In the genomic region with DNA sequence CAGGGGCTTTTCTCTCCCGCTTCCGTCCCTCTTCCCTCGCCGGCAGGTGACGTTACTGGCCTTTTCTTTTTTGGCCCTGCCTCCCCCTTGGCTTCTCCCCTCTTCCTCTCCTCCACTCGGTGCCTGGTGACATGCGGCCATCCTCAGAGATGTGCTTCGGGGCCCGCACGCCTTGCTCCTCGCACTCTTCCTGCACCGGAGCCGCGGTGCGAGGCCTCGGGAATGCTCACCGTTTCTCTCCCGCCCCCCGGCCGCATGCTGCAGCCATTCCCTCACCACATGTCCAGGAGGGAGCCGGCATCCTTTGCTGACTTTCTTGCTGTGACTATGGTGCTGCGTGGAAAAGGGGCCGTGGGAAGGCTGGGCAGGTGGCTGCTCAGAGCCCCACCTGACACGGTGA, we compare ENCODE assay signal across 20 cellular contexts. TPM values are rescaled to one million over a fixed set of nuclear protein-coding genes. Genes with fewer than 3 reads are reported as not detected.
DNase-seq lines count a peak whose midpoint lies in the region; ATAC-seq and TF ChIP-seq lines count a peak whose summit lies in the region.
"Had no signal": no experiment of that assay in that cellular context is flagged by ENCODE, and none has a peak within 500 bp of the region (broad histone marks: within the 10 kb centered on the region; RNA-seq: fewer than 3 reads in every experiment).

No MANE protein-coding gene starts in this region.

- H3K36me3 ChIP-seq in upper lobe of right lung = no peaks in the 10 kb centered on the region
- H3K36me3 ChIP-seq: BLaER1 had no signal

- no peaks in the 10 kb centered on the region for H3K4me1 Mint-ChIP-seq in chondrocyte (ENCODE audit: low read depth)
- no peaks in the 10 kb centered on the region for H3K4me1 Mint-ChIP-seq in HFFc6 (ENCODE audit: low read depth)
- H3K4me1 Mint-ChIP-seq: B cell had no signal

- H3K36me3 Mint-ChIP-seq in chondrocyte (ENCODE audit: low read depth) = peaks cover 3% of the 10 kb centered on the region
- H3K36me3 Mint-ChIP-seq in HFFc6 (ENCODE audit: low read depth) = peaks cover 10% of the 10 kb centered on the region

- H3K27ac Mint-ChIP-seq in chondrocyte (ENCODE audit: unreplicated experiment) (no peak overlapping the region), HFFc6 (no peak overlapping the region)
- H3K27ac Mint-ChIP-seq: B cell; CD4-positive, CD25-positive, alpha-beta regulatory T cell; CD8-positive, alpha-beta T cell had no signal

- TF ChIP-seq CTCF in chondrocyte (IDR thresholded peaks at IDR 0.05) (no peak), upper lobe of right lung (IDR thresholded peaks at IDR 0.05) (no peak), HFFc6 (IDR thresholded peaks at IDR 0.05) (no peak)

- peak; percentile 79 for DNase-seq in chondrocyte (ENCODE audit: low spot score)
- DNase-seq in mesenteric fat pad (ENCODE audit: low spot score) = peak; percentile 60
- DNase-seq in posterior vena cava (ENCODE audit: low spot score) = peak; percentile 74
- DNase-seq in upper lobe of right lung = peak; percentile 48
- no peak for DNase-seq in activated naive CD4-positive, alpha-beta T cell treated with anti-CD3 and anti-CD28 coated beads, Interleukin-2, amount 50 U/mL, for 16 hours
- DNase-seq in HFFc6 = no peak
- DNase-seq in NCI-H2107 treated with DMSO at 0.1 percent for 48 hours (lab: John Stamatoyannopoulos, UW; ENCODE audit: unreplicated experiment) = no peak
- no peak for DNase-seq in iPS-NIHi11 (ENCODE audit: low spot score)
- DNase-seq: CD4-positive, CD25-positive, alpha-beta regulatory T cell; CD8-positive, alpha-beta T cell; DMS153; DND-41; GOT3; H7; HCEC 1CT had no signal

- no peak overlapping the region for H3K27ac ChIP-seq in upper lobe of right lung
- H3K27ac ChIP-seq: BLaER1, C4-2B had no signal

- H3K4me1 ChIP-seq in upper lobe of right lung = no peaks in the 10 kb centered on the region
- H3K4me1 ChIP-seq: Caco-2 had no signal

- H3K9me3 Mint-ChIP-seq in chondrocyte (ENCODE audit: low read depth) (no peaks in the 10 kb centered on the region), HFFc6 (peaks cover 50% of the 10 kb centered on the region)
- H3K9me3 Mint-ChIP-seq: CD4-positive, CD25-positive, alpha-beta regulatory T cell; CD8-positive, alpha-beta T cell had no signal

- H3K27me3 Mint-ChIP-seq in chondrocyte (ENCODE audit: low read depth) (peaks cover 24% of the 10 kb centered on the region), HFFc6 (ENCODE audit: insufficient read depth) (no peaks in the 10 kb centered on the region; the same call in 1 of the 2 replicates)
- H3K27me3 Mint-ChIP-seq: CD4-positive, CD25-positive, alpha-beta regulatory T cell had no signal

- H3K4me3 Mint-ChIP-seq in chondrocyte (ENCODE audit: unreplicated experiment) (no peak overlapping the region), HFFc6 (no peak overlapping the region)
- H3K4me3 Mint-ChIP-seq: B cell; CD4-positive, CD25-positive, alpha-beta regulatory T cell; CD8-positive, alpha-beta T cell had no signal

- no peak for ATAC-seq in upper lobe of right lung
- ATAC-seq: CD8-positive, alpha-beta T cell had no signal

- H3K27me3 ChIP-seq in upper lobe of right lung = no peaks in the 10 kb centered on the region
- H3K27me3 ChIP-seq: BLaER1 had no signal

- intact Hi-C loops in posterior vena cava (cut with DNase I) = loop anchor here in 1 of 2 donors (10.0 kb wide), 1 partner anchor 62 kb away; no protein-coding TSS in a partner anchor
- intact Hi-C loops in upper lobe of right lung (cut with DNase I) = no loop called here

- no peak overlapping the region for H3K4me3 ChIP-seq in upper lobe of right lung
- H3K4me3 ChIP-seq: BLaER1 had no signal

- H3K9me3 ChIP-seq in upper lobe of right lung = no peaks in the 10 kb centered on the region
- H3K9me3 ChIP-seq: BLaER1, Caco-2 had no signal

RNA-seq across cellular contexts. Expression of gene PDE9A, which starts 39.3 kb away (rescaled TPM):
- 0.60 to 1.2 TPM (median 1.1 TPM) in 3 replicates for total RNA-seq in chondrocyte
- total RNA-seq in mesenteric fat pad = 7.9 TPM
- 1 to 10 TPM; 4.0 to 5.6 TPM for total RNA-seq in posterior vena cava
- 15.3 TPM for total RNA-seq in upper lobe of right lung
- total RNA-seq in HFFc6 (2021; fragmentation: NEBNext Ultra II Directional; extraction: Animal tissue kit (Norgen Biotek cat#: 25700)) = not detected
- total RNA-seq: A172 had no signal

Comparison
In these comparisons a context has a peak if more than half of its experiments do, and no peak if none do; other contexts are left out.
1. DNase-seq: peak in chondrocyte (single experiment), mesenteric fat pad (single experiment), posterior vena cava (single experiment) and upper lobe of right lung (single experiment); none in activated naive CD4-positive, alpha-beta T cell treated with anti-CD3 and anti-CD28 coated beads, Interleukin-2, amount 50 U/mL, for 16 hours (single experiment), HFFc6 (single experiment), NCI-H2107 treated with DMSO at 0.1 percent for 48 hours (single experiment) and iPS-NIHi11 (single experiment).